Comparison of ENCODE assay signal across 17 cellular contexts in genomic region chr2:119748135-119748534, GRCh38.
"Had no signal": no experiment of that assay in that cellular context is flagged by ENCODE, and none has a peak within 500 bp of the region (broad histone marks: within the 10 kb centered on the region; RNA-seq: fewer than 3 reads in every experiment).

No MANE protein-coding gene starts in this region.

- H3K9me3 ChIP-seq: pancreas, suprapubic skin, thyroid gland, uterus had no signal

- DNase-seq: cortex of kidney; dorsolateral prefrontal cortex; effector CD8-positive, alpha-beta T cell; immature natural killer cell; left colon; mesendoderm; naive B cell; occipital lobe; pancreas; right cardiac atrium; stimulated activated CD4-positive, alpha-beta T cell treated with anti-CD3 and anti-CD28 coated beads, Interleukin-2, amount 100 ng/mL, for 48 hours; stimulated activated naive CD4-positive, alpha-beta T cell treated with Interleukin-2 at 50 U/mL for 16 hours; thyroid gland; uterus had no signal

- H3K4me1 ChIP-seq: pancreas, uterus had no signal

- H3K4me3 ChIP-seq: dorsolateral prefrontal cortex, pancreas, smooth muscle cell, suprapubic skin, thyroid gland, uterus had no signal

- ATAC-seq: left colon, pancreas had no signal

- H3K27ac ChIP-seq: dorsolateral prefrontal cortex, pancreas, suprapubic skin, thyroid gland, uterus had no signal

- FAIRE-seq: frontal cortex, pancreas had no signal

- H3K4me2 ChIP-seq: smooth muscle cell had no signal

- H3K36me3 ChIP-seq: pancreas, suprapubic skin, thyroid gland, uterus had no signal

- H3K27me3 ChIP-seq: dorsolateral prefrontal cortex, pancreas, suprapubic skin, thyroid gland, uterus had no signal
